ENCODE assay signal across 8 cellular contexts in genomic region chr12:57127710-57128518, GRCh38. TPM values are rescaled to one million over a fixed set of nuclear protein-coding genes. Genes with fewer than 3 reads are reported as not detected.
A peak's percentile ranks its signal among the peaks of the same experiment; 100 is the strongest.
DNase-seq lines count a peak whose midpoint lies in the region; ATAC-seq, FAIRE-seq and TF ChIP-seq lines count a peak whose summit lies in the region.

Gene LRP1, plus strand, starts transcription at chr12:57128483. Its CDS starts 482 bp downstream, at chr12:57128965.

- no peak for TF ChIP-seq CTCF in astrocyte (IDR thresholded peaks at IDR 0.05; ENCODE audit: insufficient read depth, low read depth, low read length)
- no peak for TF ChIP-seq CTCF in prostate gland (IDR thresholded peaks at IDR 0.05)
- TF ChIP-seq CTCF in upper lobe of left lung (IDR thresholded peaks at IDR 0.05) = no peak

- peak within 1 kb of the TSS; percentile 83 for H2AFZ ChIP-seq in astrocyte (ENCODE audit: low read depth, low read length)

- ATAC-seq in right cardiac atrium = peak; percentile 82 to 86
- ATAC-seq in upper lobe of left lung (ENCODE audit: low FRiP score in 2 of 2) = peak; percentile 82 to 85
- ATAC-seq in HG02938 (IDR thresholded peaks at IDR 0.05; ENCODE audit: unreplicated experiment) = no peak

- H3K36me3 Mint-ChIP-seq in astrocyte (ENCODE audit: low read depth, unreplicated experiment) = no peaks in the 10 kb centered on the region

- no peaks in the 10 kb centered on the region for H3K27me3 Mint-ChIP-seq in astrocyte (ENCODE audit: low read depth, unreplicated experiment)

- intact Hi-C loops in right cardiac atrium (cut with DNase I) (no loop called here), prostate gland (cut with DNase I) (no loop called here)

- H3K4me2 ChIP-seq in astrocyte (ENCODE audit: low read length) = peak within 1 kb of the TSS; percentile 99

- H3K27ac Mint-ChIP-seq in astrocyte (ENCODE audit: unreplicated experiment) = peak within 1 kb of the TSS; percentile 81

- peak; percentile 92 for TF ChIP-seq POLR2A in prostate gland (IDR thresholded peaks at IDR 0.05)
- TF ChIP-seq POLR2A in upper lobe of left lung (IDR thresholded peaks at IDR 0.05) = peak in 3 of 4 donors; percentile 45 to 85 (median 77)

- DNase-seq in GM03348 (ENCODE audit: low spot score) (peak; percentile 94), NCI-H1092 treated with DMSO at 0.1 percent for 48 hours (lab: John Stamatoyannopoulos, UW) (peak; percentile 61), T-helper 2 cell (peak; percentile 54 to 89 (median 60)), astrocyte (ENCODE audit: low read depth) (peak; percentile 66), right cardiac atrium (peak; percentile 90 to 95 (median 94)), prostate gland (ENCODE audit: low spot score) (peak; percentile 90), upper lobe of left lung (peak; percentile 82 to 95)

- H3K27ac ChIP-seq in astrocyte (ENCODE audit: low read depth, low read length) = peak within 1 kb of the TSS; percentile 77
- H3K27ac ChIP-seq in right cardiac atrium (ENCODE audit: low read length) = peak within 1 kb of the TSS; percentile 100
- H3K27ac ChIP-seq in prostate gland = peak within 1 kb of the TSS; percentile 94 to 99
- peak within 1 kb of the TSS; percentile 79 to 98 (median 94) for H3K27ac ChIP-seq in upper lobe of left lung

- FAIRE-seq in astrocyte (lab: Jason Lieb, UNC) = no peak

- under 1% methylated on average over 57 of the region's 57 CpGs for WGBS in right cardiac atrium
- under 1% methylated on average over 57 of the region's 57 CpGs for WGBS in prostate gland
- 1% methylated on average over 15 to 34 of the region's 57 CpGs for WGBS in upper lobe of left lung, 2 donors

- TF ChIP-seq EP300 in upper lobe of left lung (IDR thresholded peaks at IDR 0.05) = no peak

- no peaks in the 10 kb centered on the region for H3K9me3 Mint-ChIP-seq in astrocyte (ENCODE audit: unreplicated experiment)

- H3K27me3 ChIP-seq in astrocyte (ENCODE audit: insufficient read depth, low read length) (no peaks in the 10 kb centered on the region), right cardiac atrium (ENCODE audit: control insufficient read depth, insufficient read depth) (no peaks in the 10 kb centered on the region), prostate gland (replicated peaks; ENCODE audit: insufficient read depth) (no peaks in the 10 kb centered on the region), upper lobe of left lung (peaks cover 0 to 4% (median 0%) of the 10 kb centered on the region in 4 donors)

- H3K9me3 ChIP-seq in astrocyte (ENCODE audit: insufficient read depth, low read depth, low read length) = no peaks in the 10 kb centered on the region
- H3K9me3 ChIP-seq in right cardiac atrium (ENCODE audit: control insufficient read depth, low read length) = no peaks in the 10 kb centered on the region
- no peaks in the 10 kb centered on the region for H3K9me3 ChIP-seq in prostate gland
- H3K9me3 ChIP-seq in upper lobe of left lung = no peaks in the 10 kb centered on the region

- H3K9ac ChIP-seq in astrocyte (ENCODE audit: low read length) = peak within 1 kb of the TSS; percentile 87

- H3K4me3 ChIP-seq in astrocyte (ENCODE audit: insufficient read depth, low read depth, low read length) = peak within 1 kb of the TSS; percentile 86
- H3K4me3 ChIP-seq in right cardiac atrium (ENCODE audit: low read length) = peak within 1 kb of the TSS; percentile 97
- peak within 1 kb of the TSS; percentile 60 to 83 for H3K4me3 ChIP-seq in prostate gland
- H3K4me3 ChIP-seq in upper lobe of left lung = peak within 1 kb of the TSS; percentile 51 to 80 (median 70)

- peak within 1 kb of the TSS; percentile 96 for H3K4me3 Mint-ChIP-seq in astrocyte (ENCODE audit: unreplicated experiment)

- H3K36me3 ChIP-seq in astrocyte (ENCODE audit: insufficient read depth, low read length) (no peaks in the 10 kb centered on the region), prostate gland (no peaks in the 10 kb centered on the region), upper lobe of left lung (no peaks in the 10 kb centered on the region)

- H3K4me1 ChIP-seq in astrocyte (ENCODE audit: insufficient read depth, low read length) (peaks cover 38% of the 10 kb centered on the region), right cardiac atrium (ENCODE audit: control insufficient read depth, insufficient read depth, low read length) (peaks cover 6% of the 10 kb centered on the region), prostate gland (replicated peaks) (no peaks in the 10 kb centered on the region), upper lobe of left lung (peaks cover 21 to 37% (median 32%) of the 10 kb centered on the region in 4 donors)

- H4K20me1 ChIP-seq in astrocyte (ENCODE audit: insufficient read depth, low read length) = peaks cover 35% of the 10 kb centered on the region

- H3K79me2 ChIP-seq in astrocyte (ENCODE audit: insufficient read depth, low read length) = peaks cover 44% of the 10 kb centered on the region

- H3K4me1 Mint-ChIP-seq in astrocyte (ENCODE audit: low read depth, unreplicated experiment) = peaks cover 23% of the 10 kb centered on the region

RNA-seq across cellular contexts. Expression of gene LRP1, which starts in this region (rescaled TPM):
- total RNA-seq in astrocyte = 369 and 397 TPM in 2 replicates
- total RNA-seq in right cardiac atrium = 100 to 1,000 TPM in 3 of 4 donors, 10 to 100 TPM in 1; 79.7 to 181 (median 154) TPM
- 55.0 TPM for polyA plus RNA-seq in right cardiac atrium
- 100 to 1,000 TPM in 1 of 2 donors, 10 to 100 TPM in 1; 53.5 to 198 TPM for total RNA-seq in prostate gland
- total RNA-seq in upper lobe of left lung = 100 to 1,000 TPM; 137 to 504 (median 308) TPM
